18 cellular contexts compared by ENCODE assay signal in genomic region chr16:88309905-88310259, GRCh38.
DNase-seq lines count a peak whose midpoint lies in the region; ATAC-seq and TF ChIP-seq lines count a peak whose summit lies in the region.
"Had no signal": no experiment of that assay in that cellular context is flagged by ENCODE, and none has a peak within 500 bp of the region (broad histone marks: within the 10 kb centered on the region; RNA-seq: fewer than 3 reads in every experiment).

No MANE protein-coding gene starts in this region.

- H2AFZ ChIP-seq in DND-41 (ENCODE audit: low read depth, low read length): no peak overlapping the region

- no peak overlapping the region for H3K9ac ChIP-seq in DND-41 (ENCODE audit: low read depth, low read length)

- no peaks in the 10 kb centered on the region for H3K4me1 ChIP-seq in DND-41 (ENCODE audit: insufficient read depth, low read length)

- in situ Hi-C loops in astrocyte of the spinal cord (cut with HindIII; ENCODE audit: low sequenced_read_pairs): no loop called here

- no peak overlapping the region for H3K4me2 ChIP-seq in DND-41 (ENCODE audit: insufficient read depth, low read length)

- no peaks in the 10 kb centered on the region for H3K79me2 ChIP-seq in DND-41 (ENCODE audit: insufficient read depth, low read length)

- peaks cover 4% of the 10 kb centered on the region for H3K9me3 ChIP-seq in DND-41 (ENCODE audit: insufficient read depth, low read length, severe bottlenecking)
- H3K9me3 ChIP-seq: lower lobe of right lung, neutrophil had no signal

- ATAC-seq in DND-41 (ENCODE audit: insufficient read depth, low read depth) (no peak), left colon (peak; percentile 97), HG03571 (IDR thresholded peaks at IDR 0.05; ENCODE audit: unreplicated experiment) (no peak), HG02763 (IDR thresholded peaks at IDR 0.05; ENCODE audit: unreplicated experiment) (no peak)
- ATAC-seq: activated CD8-positive, alpha-beta memory T cell treated with anti-CD3 and anti-CD28 coated beads, Interleukin-2, amount 10 ng/mL, durations not matched to agents 7 days and 5 days had no signal

- no peaks in the 10 kb centered on the region for H3K27me3 ChIP-seq in DND-41 (ENCODE audit: insufficient read depth, low read length, poor library complexity)
- H3K27me3 ChIP-seq: SJSA1 had no signal

- no peak overlapping the region for H3K27ac ChIP-seq in DND-41 (ENCODE audit: low read length)
- H3K27ac ChIP-seq: C4-2B, lower lobe of right lung, neutrophil, SJSA1, skin epidermis had no signal

- TF ChIP-seq CTCF in DND-41 (IDR thresholded peaks at IDR 0.05; ENCODE audit: borderline replicate concordance, extremely low read depth, low read length, poor library complexity, severe bottlenecking) (peak; percentile 24), HFF-Myc (IDR thresholded peaks at IDR 0.05; ENCODE audit: low read depth, low read length, missing control alignments) (peak; percentile 17), astrocyte of the spinal cord (IDR thresholded peaks at IDR 0.05; ENCODE audit: low read depth, low read length) (peak; percentile 27)

- no peaks in the 10 kb centered on the region for H4K20me1 ChIP-seq in DND-41 (ENCODE audit: insufficient read depth, low read length)

- no peak overlapping the region for H3K4me3 ChIP-seq in DND-41 (ENCODE audit: low read depth in 1 of 2, low read length in 2 of 2)
- no peak overlapping the region for H3K4me3 ChIP-seq in HFF-Myc (replicated peaks; ENCODE audit: low read depth, low read length)
- no peak overlapping the region for H3K4me3 ChIP-seq in astrocyte of the spinal cord (ENCODE audit: low read depth, low read length)
- H3K4me3 ChIP-seq: lower lobe of right lung, SJSA1, skin epidermis had no signal

- no peaks in the 10 kb centered on the region for H3K36me3 ChIP-seq in DND-41 (ENCODE audit: insufficient read depth, low read length)
- H3K36me3 ChIP-seq: lower lobe of right lung, neutrophil, SJSA1 had no signal

- intact Hi-C loops in left colon (cut with DNase I, micrococcal nuclease): no loop called here

- DNase-seq in DND-41 (no peak), HFF-Myc (ENCODE audit: extremely low read depth, low read depth) (no peak), astrocyte of the spinal cord (ENCODE audit: low read depth, low spot score) (no peak), left colon (peak in 1 of 2 donors; percentile 23), HK-2 (ENCODE audit: unreplicated experiment) (no peak), NCI-H2029 treated with DMSO at 0.1 percent for 48 hours (lab: John Stamatoyannopoulos, UW) (no peak)
- DNase-seq: activated CD8-positive, alpha-beta memory T cell treated with anti-CD3 and anti-CD28 coated beads, Interleukin-2, amount 10 ng/mL, durations not matched to agents 7 days and 5 days; activated naive CD4-positive, alpha-beta T cell treated with anti-CD3 and anti-CD28 coated beads, Interleukin-2, amount 10 ng/mL, durations not matched to agents 7 days and 5 days; hippocampal formation; lower lobe of right lung; NCI-H1694 treated with DMSO at 0.1 percent for 48 hours; NCI-H69 had no signal
